In the genomic region with DNA sequence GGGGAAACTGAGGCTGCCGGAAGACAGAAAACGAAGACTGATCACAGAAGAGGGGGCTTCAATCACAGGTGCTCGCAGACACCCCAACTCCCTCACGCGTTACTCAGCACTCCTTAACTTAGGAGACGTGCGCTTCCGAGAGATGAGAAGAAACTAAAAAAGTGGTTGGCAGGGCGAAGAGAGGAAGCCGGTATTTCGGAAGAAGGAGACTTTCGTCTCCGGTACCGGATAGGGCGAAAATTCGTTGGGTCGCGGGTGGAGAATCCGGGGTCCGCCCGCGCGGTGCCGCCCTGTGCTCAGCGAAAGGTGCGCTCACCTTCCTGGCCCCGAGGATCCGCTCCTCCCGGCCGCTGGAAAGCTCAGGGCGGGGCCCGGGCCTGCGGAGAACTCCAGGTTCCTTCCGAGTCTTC, we compare ENCODE assay signal across 9 cellular contexts. TPM values are rescaled to one million over a fixed set of nuclear protein-coding genes. Genes with fewer than 3 reads are reported as not detected.
DNase-seq lines count a peak whose midpoint lies in the region; ATAC-seq and TF ChIP-seq lines count a peak whose summit lies in the region.
"Had no signal": no experiment of that assay in that cellular context is flagged by ENCODE, and none has a peak within 500 bp of the region (broad histone marks: within the 10 kb centered on the region; RNA-seq: fewer than 3 reads in every experiment).

No MANE protein-coding gene starts in this region.

- H3K27ac ChIP-seq in right lobe of liver (peak overlapping the region; percentile 56 to 86 (median 69)), tibial artery (peak overlapping the region; percentile 98)

- TF ChIP-seq CTCF in astrocyte of the spinal cord (IDR thresholded peaks at IDR 0.05; ENCODE audit: low read depth, low read length): no peak
- TF ChIP-seq CTCF in right lobe of liver (IDR thresholded peaks at IDR 0.05): no peak
- no peak for TF ChIP-seq CTCF in tibial artery (IDR thresholded peaks at IDR 0.05)

- H3K27me3 Mint-ChIP-seq in activated T-cell treated with anti-CD3 and anti-CD28 coated beads, Interleukin-2, amount 50 U/mL, for 24 hours: peaks cover 65% of the 10 kb centered on the region

- peak overlapping the region; percentile 37 for H3K4me3 ChIP-seq in astrocyte of the spinal cord (ENCODE audit: low read depth, low read length)
- peak overlapping the region; percentile 35 to 49 (median 42) for H3K4me3 ChIP-seq in right lobe of liver
- H3K4me3 ChIP-seq in tibial artery: peak overlapping the region; percentile 77 to 86

- no peaks in the 10 kb centered on the region for H3K9me3 ChIP-seq in right lobe of liver
- no peaks in the 10 kb centered on the region for H3K9me3 ChIP-seq in tibial artery
- H3K9me3 ChIP-seq: mucosa of descending colon had no signal

- TF ChIP-seq POLR2A in right lobe of liver (IDR thresholded peaks at IDR 0.05): no peak

- no peaks in the 10 kb centered on the region for H3K36me3 Mint-ChIP-seq in activated T-cell treated with anti-CD3 and anti-CD28 coated beads, Interleukin-2, amount 50 U/mL, for 24 hours (ENCODE audit: low read depth)

- peak overlapping the region; percentile 9 for H3K27ac Mint-ChIP-seq in activated T-cell treated with anti-CD3 and anti-CD28 coated beads, Interleukin-2, amount 50 U/mL, for 24 hours

- peak overlapping the region; percentile 51 for H3K4me3 Mint-ChIP-seq in activated T-cell treated with anti-CD3 and anti-CD28 coated beads, Interleukin-2, amount 50 U/mL, for 24 hours

- H3K9me3 Mint-ChIP-seq in activated T-cell treated with anti-CD3 and anti-CD28 coated beads, Interleukin-2, amount 50 U/mL, for 24 hours: no peaks in the 10 kb centered on the region

- H3K4me1 Mint-ChIP-seq in activated T-cell treated with anti-CD3 and anti-CD28 coated beads, Interleukin-2, amount 50 U/mL, for 24 hours (ENCODE audit: low read depth): peaks cover 40% of the 10 kb centered on the region

- peaks cover 0 to 72% of the 10 kb centered on the region in 2 donors for H3K27me3 ChIP-seq in right lobe of liver
- no peaks in the 10 kb centered on the region for H3K27me3 ChIP-seq in tibial artery

- WGBS in right lobe of liver (ENCODE audit: insufficient coverage, low coverage, low lambda C conversion rate, missing lambda C conversion rate): 5% methylated on average over 13 of the region's 34 CpGs

- intact Hi-C loops in right lobe of liver (cut with DNase I) (loop anchor here in 1 of 2 donors (10.0 kb wide), 1 partner anchor 404 kb away; no protein-coding TSS in a partner anchor), tibial artery (cut with DNase I; ENCODE audit: low total_unique reads) (loop anchor here (5.0 to 10.0 kb wide), 2 partner anchors 151 to 674 kb away; no protein-coding TSS in a partner anchor)

- DNase-seq in activated T-cell treated with anti-CD3 and anti-CD28 coated beads, Interleukin-2, amount 50 U/mL, for 24 hours: no peak
- no peak for DNase-seq in activated T-cell treated with anti-CD3 and anti-CD28 coated beads, Interleukin-2, amount 50 U/mL, for 1 hour
- DNase-seq in astrocyte of the spinal cord (ENCODE audit: low read depth, low spot score): no peak
- DNase-seq in right lobe of liver: peak in 1 of 3 donors; percentile 23
- no peak for DNase-seq in tibial artery
- DNase-seq in activated CD4-positive, CD25-positive, alpha-beta regulatory T cell (lab: John Stamatoyannopoulos, UW): no peak
- DNase-seq in NCI-H2227 (lab: John Stamatoyannopoulos, UW; ENCODE audit: unreplicated experiment): no peak
- no peak for DNase-seq in mesenteric fat pad (ENCODE audit: low spot score)

- H3K36me3 ChIP-seq in right lobe of liver (no peaks in the 10 kb centered on the region), tibial artery (peaks cover 0 to 14% (median 9%) of the 10 kb centered on the region in 3 donors)

- H3K4me1 ChIP-seq in right lobe of liver (peaks cover 0 to 26% (median 2%) of the 10 kb centered on the region in 4 donors), tibial artery (peaks cover 0 to 60% (median 42%) of the 10 kb centered on the region in 4 donors)

- ATAC-seq in right lobe of liver: no peak

- in situ Hi-C loops in astrocyte of the spinal cord (cut with HindIII; ENCODE audit: low sequenced_read_pairs): no loop called here

RNA-seq across cellular contexts. Expression of gene TBX2, which starts 0.9 kb away (rescaled TPM):
- 1 to 10 TPM; 1.9 to 4.4 (median 2.7) TPM for total RNA-seq in right lobe of liver
- 16.1 TPM for total RNA-seq in mesenteric fat pad

RNA-seq across cellular contexts. Expression of gene TBX4, which starts 53.5 kb away (rescaled TPM):
- not detected for total RNA-seq in right lobe of liver
- total RNA-seq in mesenteric fat pad: 0.19 TPM
- total RNA-seq: mucosa of descending colon had no signal
